1 cellular context compared by ENCODE assay signal in the genomic region with DNA sequence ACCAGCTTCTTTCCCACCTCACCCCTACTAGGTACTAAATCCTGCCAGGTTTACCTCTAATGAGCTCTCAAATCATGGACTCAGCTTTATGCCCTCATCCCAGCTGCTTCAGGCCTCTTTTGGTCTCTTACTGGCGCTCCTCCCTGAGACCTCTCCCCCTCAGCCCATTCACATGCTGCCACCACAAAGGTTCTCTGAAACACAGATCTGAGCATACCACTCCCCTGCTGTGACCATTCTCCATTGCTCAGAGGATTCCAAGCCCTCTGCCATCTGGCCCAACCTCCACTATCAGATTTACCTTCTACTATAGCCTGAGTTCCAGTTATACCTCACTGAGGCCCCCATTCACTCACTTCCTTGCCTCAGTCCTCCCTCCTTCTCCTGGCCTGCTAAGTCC.
TF ChIP-seq lines count a peak whose summit lies in the region.

No MANE protein-coding gene starts in this region.

TF ChIP-seq in GM12878, 131 proteins besides CTCF, POLR2A, EP300 and RAD21:
- TF ChIP-seq, protein P1, sequence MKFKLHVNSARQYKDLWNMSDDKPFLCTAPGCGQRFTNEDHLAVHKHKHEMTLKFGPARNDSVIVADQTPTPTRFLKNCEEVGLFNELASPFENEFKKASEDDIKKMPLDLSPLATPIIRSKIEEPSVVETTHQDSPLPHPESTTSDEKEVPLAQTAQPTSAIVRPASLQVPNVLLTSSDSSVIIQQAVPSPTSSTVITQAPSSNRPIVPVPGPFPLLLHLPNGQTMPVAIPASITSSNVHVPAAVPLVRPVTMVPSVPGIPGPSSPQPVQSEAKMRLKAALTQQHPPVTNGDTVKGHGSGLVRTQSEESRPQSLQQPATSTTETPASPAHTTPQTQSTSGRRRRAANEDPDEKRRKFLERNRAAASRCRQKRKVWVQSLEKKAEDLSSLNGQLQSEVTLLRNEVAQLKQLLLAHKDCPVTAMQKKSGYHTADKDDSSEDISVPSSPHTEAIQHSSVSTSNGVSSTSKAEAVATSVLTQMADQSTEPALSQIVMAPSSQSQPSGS (IDR thresholded peaks at IDR 0.05; ENCODE audit: low read length): no peak
- TF ChIP-seq DPF2 (IDR thresholded peaks at IDR 0.05) (no peak), YBX1 (IDR thresholded peaks at IDR 0.05) (no peak)
- TF ChIP-seq, protein P2, sequence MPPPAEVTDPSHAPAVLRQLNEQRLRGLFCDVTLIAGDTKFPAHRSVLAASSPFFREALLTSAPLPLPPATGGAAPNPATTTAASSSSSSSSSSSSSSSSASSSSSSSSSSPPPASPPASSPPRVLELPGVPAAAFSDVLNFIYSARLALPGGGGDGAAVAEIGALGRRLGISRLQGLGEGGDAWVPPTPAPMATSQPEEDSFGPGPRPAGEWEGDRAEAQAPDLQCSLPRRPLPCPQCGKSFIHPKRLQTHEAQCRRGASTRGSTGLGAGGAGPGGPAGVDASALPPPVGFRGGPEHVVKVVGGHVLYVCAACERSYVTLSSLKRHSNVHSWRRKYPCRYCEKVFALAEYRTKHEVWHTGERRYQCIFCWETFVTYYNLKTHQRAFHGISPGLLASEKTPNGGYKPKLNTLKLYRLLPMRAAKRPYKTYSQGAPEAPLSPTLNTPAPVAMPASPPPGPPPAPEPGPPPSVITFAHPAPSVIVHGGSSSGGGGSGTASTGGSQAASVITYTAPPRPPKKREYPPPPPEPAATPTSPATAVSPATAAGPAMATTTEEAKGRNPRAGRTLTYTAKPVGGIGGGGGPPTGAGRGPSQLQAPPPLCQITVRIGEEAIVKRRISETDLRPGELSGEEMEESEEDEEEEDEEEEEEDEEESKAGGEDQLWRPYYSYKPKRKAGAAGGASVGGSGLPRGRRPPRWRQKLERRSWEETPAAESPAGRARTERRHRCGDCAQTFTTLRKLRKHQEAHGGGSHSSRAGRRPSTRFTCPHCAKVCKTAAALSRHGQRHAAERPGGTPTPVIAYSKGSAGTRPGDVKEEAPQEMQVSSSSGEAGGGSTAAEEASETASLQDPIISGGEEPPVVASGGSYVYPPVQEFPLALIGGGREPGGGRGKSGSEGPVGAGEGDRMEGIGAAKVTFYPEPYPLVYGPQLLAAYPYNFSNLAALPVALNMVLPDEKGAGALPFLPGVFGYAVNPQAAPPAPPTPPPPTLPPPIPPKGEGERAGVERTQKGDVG (CRISPR knock-in tag; IDR thresholded peaks at IDR 0.05): no peak
TF ChIP-seq in GM12878: peak in this region for 0.
